10 cellular contexts compared by ENCODE assay signal in genomic region chr2:150484006-150484405, GRCh38. TPM values are rescaled to one million over a fixed set of nuclear protein-coding genes. Genes with fewer than 3 reads are reported as not detected.
DNase-seq lines count a peak whose midpoint lies in the region; ATAC-seq and TF ChIP-seq lines count a peak whose summit lies in the region.
"Had no signal": no experiment of that assay in that cellular context is flagged by ENCODE, and none has a peak within 500 bp of the region (broad histone marks: within the 10 kb centered on the region; RNA-seq: fewer than 3 reads in every experiment).

No MANE protein-coding gene starts in this region.

- H3K4me3 ChIP-seq in HFF-Myc (replicated peaks; ENCODE audit: low read depth, low read length) (peak overlapping the region; percentile 97), spleen (peak overlapping the region; percentile 12 to 70 (median 44))

- H3K36me3 ChIP-seq in spleen, result no peaks in the 10 kb centered on the region

- no peak for TF ChIP-seq POLR2A in spleen (IDR thresholded peaks at IDR 0.05)

- H3K9me3 ChIP-seq in spleen, result no peaks in the 10 kb centered on the region

- H3K27ac ChIP-seq in angular gyrus (ENCODE audit: low read depth, low read length), result peak overlapping the region; percentile 33
- peak overlapping the region in 6 of 8 donors; percentile 76 to 83 (median 81) for H3K27ac ChIP-seq in spleen

- WGBS in spleen, 5 donors, result 77 to 85% (median 79%) methylated on average over 3 of the region's 3 CpGs

- intact Hi-C loops in spleen (cut with DNase I; ENCODE audit: low total_unique reads), result no loop called here

- ATAC-seq in GM19455 (IDR thresholded peaks at IDR 0.05; ENCODE audit: unreplicated experiment), result no peak
- no peak for ATAC-seq in HG03159 (IDR thresholded peaks at IDR 0.05; ENCODE audit: unreplicated experiment)

- no peak for DNase-seq in HFF-Myc (ENCODE audit: extremely low read depth, low read depth)
- DNase-seq in iris pigment epithelial cell (ENCODE audit: low read depth), result peak; percentile 22
- DNase-seq in spleen, result no peak
- no peak for DNase-seq in activated naive CD4-positive, alpha-beta T cell (lab: John Stamatoyannopoulos, UW)
- DNase-seq in stimulated activated CD4-positive, alpha-beta T cell treated with anti-CD3 and anti-CD28 coated beads, Interleukin-4, amount 100 ng/mL, for 1 hour, result no peak
- DNase-seq: activated T-cell treated with anti-CD3 and anti-CD28 coated beads, Interleukin-2, amount 50 U/mL, for 24 hours; occipital lobe had no signal

- no peak for TF ChIP-seq CTCF in HFF-Myc (IDR thresholded peaks at IDR 0.05; ENCODE audit: low read depth, low read length, missing control alignments)
- TF ChIP-seq CTCF in spleen (IDR thresholded peaks at IDR 0.05 in 8 of 11, conservative IDR thresholded peaks at IDR 0.05 in 3 of 11), result no peak

- H3K27me3 ChIP-seq in spleen (replicated peaks in 1 of 7), result peaks cover 0 to 52% (median 27%) of the 10 kb centered on the region in 7 donors

- H3K4me1 ChIP-seq in spleen, result peaks cover 0 to 28% (median 19%) of the 10 kb centered on the region in 6 donors

RNA-seq across cellular contexts. Expression of gene RND3, which starts 3.5 kb away (rescaled TPM):
- total RNA-seq in spleen, result 10 to 100 TPM; 54.1 to 97.0 (median 62.2) TPM
- polyA plus RNA-seq in spleen, result 10 to 100 TPM; 10.3 to 17.1 (median 10.6) TPM
